ENCODE assay signal across 17 cellular contexts in genomic region chrX:155774387-155774786, GRCh38.
"Had no signal": no experiment of that assay in that cellular context is flagged by ENCODE, and none has a peak within 500 bp of the region (broad histone marks: within the 10 kb centered on the region; RNA-seq: fewer than 3 reads in every experiment).

No MANE protein-coding gene starts in this region.

- DNase-seq: dermis blood vessel endothelial cell; dorsolateral prefrontal cortex; effector CD4-positive, alpha-beta T cell; effector memory CD4-positive, alpha-beta T cell; foreskin keratinocyte; heart left ventricle; hypothalamus; left cardiac atrium; left ventricle myocardium superior; lower lobe of right lung; mesenchymal stem cell; mucosa of descending colon had no signal

- ATAC-seq: foreskin keratinocyte, gastroesophageal sphincter, left cardiac atrium, left lung, left ventricle myocardium superior, mucosa of descending colon had no signal

- H3K9me3 ChIP-seq: esophagus muscularis mucosa, gastroesophageal sphincter, heart left ventricle, left lung, lower lobe of right lung, mucosa of descending colon had no signal

- H3K4me3 ChIP-seq: coronary artery, dorsolateral prefrontal cortex, esophagus muscularis mucosa, gastroesophageal sphincter, heart left ventricle, hepatocyte, left lung, lower lobe of right lung, mucosa of descending colon had no signal

- H3K27me3 ChIP-seq: esophagus muscularis mucosa, foreskin keratinocyte, gastroesophageal sphincter, heart left ventricle, hepatocyte, left lung had no signal

- H3K27ac ChIP-seq: coronary artery, dorsolateral prefrontal cortex, esophagus muscularis mucosa, foreskin keratinocyte, gastroesophageal sphincter, heart left ventricle, hepatocyte, left lung, lower lobe of right lung had no signal

- H3K36me3 ChIP-seq: esophagus muscularis mucosa, gastroesophageal sphincter, heart left ventricle, left lung, lower lobe of right lung had no signal

- H3K4me1 ChIP-seq: esophagus muscularis mucosa, foreskin keratinocyte, gastroesophageal sphincter, heart left ventricle, left lung, lower lobe of right lung had no signal
